Comparison of ENCODE assay signal across 14 cellular contexts in genomic region chr1:167538657-167539056, GRCh38. TPM values are rescaled to one million over a fixed set of nuclear protein-coding genes. Genes with fewer than 3 reads are reported as not detected.
A peak's percentile ranks its signal among the peaks of the same experiment; 100 is the strongest.
DNase-seq lines count a peak whose midpoint lies in the region; ATAC-seq, FAIRE-seq and TF ChIP-seq lines count a peak whose summit lies in the region.
"Had no signal": no experiment of that assay in that cellular context is flagged by ENCODE, and none has a peak within 500 bp of the region (broad histone marks: within the 10 kb centered on the region; RNA-seq: fewer than 3 reads in every experiment).

No MANE protein-coding gene starts in this region.

- no peak overlapping the region for H2BK120ac ChIP-seq in H1 (replicated peaks; ENCODE audit: low read depth, low read length)

- H4K20me1 ChIP-seq in H1 (replicated peaks in 1 of 2; ENCODE audit: control insufficient read depth in 1 of 2, insufficient read depth in 2 of 2, low read length in 2 of 2): no peaks in the 10 kb centered on the region

- no peak overlapping the region for H3K23ac ChIP-seq in H1 (ENCODE audit: insufficient read length)

- H2BK15ac ChIP-seq in H1 (ENCODE audit: low read length): no peak overlapping the region

- no peak overlapping the region for H4K91ac ChIP-seq in H1 (replicated peaks; ENCODE audit: insufficient read length, low read length)

- no peaks in the 10 kb centered on the region for H3K79me2 ChIP-seq in H1 (ENCODE audit: control insufficient read depth in 1 of 2, insufficient read depth in 2 of 2, low read length in 2 of 2)

- H3K4me1 Mint-ChIP-seq in activated CD4-positive, alpha-beta memory T cell treated with anti-CD3 and anti-CD28 coated beads, Interleukin-2, amount 10 ng/mL, durations not matched to agents 7 days and 5 days: peaks cover 47% of the 10 kb centered on the region
- peaks cover 37% of the 10 kb centered on the region for H3K4me1 Mint-ChIP-seq in activated CD4-positive, alpha-beta memory T cell treated with anti-CD3 and anti-CD28 coated beads for 36 hours (ENCODE audit: low read depth)
- no peaks in the 10 kb centered on the region for H3K4me1 Mint-ChIP-seq in osteocyte (ENCODE audit: unreplicated experiment)

- H4K8ac ChIP-seq in H1 (ENCODE audit: extremely low read depth, insufficient read depth, low read length): no peak overlapping the region

- no peak overlapping the region for H2AFZ ChIP-seq in H1 (ENCODE audit: low read length)

- no peaks in the 10 kb centered on the region for H3K79me1 ChIP-seq in H1 (ENCODE audit: low read depth, low read length)

- POLR2A ChIA-PET in activated CD4-positive, alpha-beta memory T cell treated with anti-CD3 and anti-CD28 coated beads, Interleukin-2, amount 10 ng/mL, durations not matched to agents 7 days and 5 days (lab: Charles Lee): interaction anchor here (1.1 kb wide), 1 partner anchor 318 kb away, joined by 3 read pairs; the partner anchor contains the start of gene POU2F1
- POLR2A ChIA-PET in activated CD4-positive, alpha-beta memory T cell treated with anti-CD3 and anti-CD28 coated beads for 36 hours (lab: Charles Lee): no interaction called here
- POLR2A ChIA-PET in H1 (lab: Charles Lee; ENCODE audit: partially characterized antibody): interaction anchor here (0.8 to 0.9 kb wide), 2 partner anchors 15 to 95 kb away, joined by 3 read pairs; partner anchors contain the start of gene CREG1

- TF ChIP-seq EP300 in H1 (IDR thresholded peaks at IDR 0.05; ENCODE audit: borderline replicate concordance in 1 of 2, low read depth in 2 of 2, low read length in 2 of 2): no peak

- WGBS in H1 (ENCODE audit: extremely low coverage in 1 of 2, insufficient coverage in 1 of 2, insufficient read length in 1 of 2, insufficient replicate concordance in 2 of 2, low coverage in 1 of 2, low lambda C conversion rate in 2 of 2, missing lambda C conversion rate in 1 of 2), 2 experiments: 52% methylated on average over 5 of the region's 5 CpGs; no CpG with 5 or more reads in 1 of the 2 experiments

- CTCF ChIA-PET in activated CD4-positive, alpha-beta memory T cell treated with anti-CD3 and anti-CD28 coated beads, Interleukin-2, amount 10 ng/mL, durations not matched to agents 7 days and 5 days (lab: Charles Lee): interaction anchor here (0.8 to 1.9 kb wide), 3 partner anchors 21 to 318 kb away, joined by 3 to 6 read pairs (median 5); partner anchors contain the start of genes CD247 and POU2F1
- CTCF ChIA-PET in activated CD4-positive, alpha-beta memory T cell treated with anti-CD3 and anti-CD28 coated beads for 36 hours (lab: Charles Lee): interaction anchor here (0.6 to 4.6 kb wide), 6 partner anchors 10 to 472 kb away, joined by 4 to 59 read pairs (median 16); partner anchors contain the start of genes CD247 and CREG1
- CTCF ChIA-PET in H1 (lab: Charles Lee; ENCODE audit: partially characterized antibody): interaction anchor here (0.7 to 5.2 kb wide), 16 partner anchors 11 to 527 kb away, joined by 3 to 53 read pairs (median 4); no protein-coding TSS in a partner anchor

- H3K9me3 Mint-ChIP-seq in activated CD4-positive, alpha-beta memory T cell treated with anti-CD3 and anti-CD28 coated beads, Interleukin-2, amount 10 ng/mL, durations not matched to agents 7 days and 5 days: no peaks in the 10 kb centered on the region
- no peaks in the 10 kb centered on the region for H3K9me3 Mint-ChIP-seq in activated CD4-positive, alpha-beta memory T cell treated with anti-CD3 and anti-CD28 coated beads for 36 hours
- H3K9me3 Mint-ChIP-seq in osteocyte (ENCODE audit: unreplicated experiment): no peaks in the 10 kb centered on the region

- H3K27me3 ChIP-seq in H1 (replicated peaks in 1 of 4; ENCODE audit: control insufficient read depth in 3 of 4, extremely low read depth in 1 of 4, insufficient read depth in 3 of 4, low read length in 3 of 4) (no peaks in the 10 kb centered on the region), MG63 (no peaks in the 10 kb centered on the region)
- H3K27me3 ChIP-seq: uterus had no signal

- peaks cover 3 to 4% (median 4%) of the 10 kb centered on the region in 4 experiments; a peak in 4 of 7 replicates for H3K4me1 ChIP-seq in H1 (replicated peaks in 1 of 4; ENCODE audit: control insufficient read depth in 3 of 4, insufficient read depth in 4 of 4, low read length in 3 of 4)
- H3K4me1 ChIP-seq: uterus had no signal

- no peak overlapping the region for H3K27ac ChIP-seq in H1 (ENCODE audit: low read depth, low read length)
- H3K27ac ChIP-seq: RWPE1, uterus had no signal

- H2BK20ac ChIP-seq in H1 (ENCODE audit: low read length): no peak overlapping the region

- peaks cover 0 to 4% (median 0%) of the 10 kb centered on the region in 4 experiments; a peak in 1 of 8 replicates for H3K36me3 ChIP-seq in H1 (ENCODE audit: control insufficient read depth in 2 of 4, insufficient read depth in 4 of 4, low read length in 3 of 4)
- no peaks in the 10 kb centered on the region for H3K36me3 ChIP-seq in MG63
- H3K36me3 ChIP-seq: uterus had no signal

- H3K56ac ChIP-seq in H1 (replicated peaks; ENCODE audit: insufficient read length, low read depth, low read length): no peak overlapping the region

- TF ChIP-seq RAD21 in H1 (IDR thresholded peaks at IDR 0.05 in 1 of 2, conservative IDR thresholded peaks at IDR 0.05 in 1 of 2; ENCODE audit: low read depth in 2 of 2, low read length in 2 of 2): peak; percentile 42 to 57; a peak in 3 of 4 replicates

- H3K9me3 ChIP-seq in H1 (ENCODE audit: insufficient read depth in 2 of 2, low read depth in 1 of 2, low read length in 1 of 2) (no peaks in the 10 kb centered on the region), MG63 (no peaks in the 10 kb centered on the region)
- H3K9me3 ChIP-seq: uterus had no signal

- no peak overlapping the region for H3K14ac ChIP-seq in H1 (ENCODE audit: insufficient read length)

- H3K27ac Mint-ChIP-seq in activated CD4-positive, alpha-beta memory T cell treated with anti-CD3 and anti-CD28 coated beads, Interleukin-2, amount 10 ng/mL, durations not matched to agents 7 days and 5 days: no peak overlapping the region
- H3K27ac Mint-ChIP-seq in activated CD4-positive, alpha-beta memory T cell treated with anti-CD3 and anti-CD28 coated beads for 36 hours: no peak overlapping the region
- H3K27ac Mint-ChIP-seq in osteocyte (ENCODE audit: unreplicated experiment): no peak overlapping the region

- no peak overlapping the region for H4K5ac ChIP-seq in H1 (ENCODE audit: insufficient read length, low read depth, low read length)

- H3K4me3 ChIP-seq in H1 (ENCODE audit: extremely low read depth in 1 of 4, insufficient read depth in 2 of 4, low read depth in 3 of 4, low read length in 4 of 4): no peak overlapping the region
- H3K4me3 ChIP-seq in MG63: no peak overlapping the region
- H3K4me3 ChIP-seq: uterus had no signal

- no peak overlapping the region for H3K18ac ChIP-seq in H1 (ENCODE audit: extremely low read depth, low read length)

- peak; percentile 53 to 76 (median 65) for TF ChIP-seq CTCF in H1 (IDR thresholded peaks at IDR 0.05; ENCODE audit: control extremely low read depth in 1 of 3, insufficient read depth in 1 of 3, low read depth in 1 of 3, low read length in 3 of 3)
- peak; percentile 10 for TF ChIP-seq CTCF in osteocyte (IDR thresholded peaks at IDR 0.05)

- intact Hi-C loops in activated CD4-positive, alpha-beta memory T cell treated with anti-CD3 and anti-CD28 coated beads for 36 hours (cut with micrococcal nuclease): no loop called here
- intact Hi-C loops in Right ventricle myocardium inferior (cut with DNase I): no loop called here

- no peak overlapping the region for H2BK5ac ChIP-seq in H1 (ENCODE audit: low read depth, low read length)

- no peak overlapping the region for H3K4ac ChIP-seq in H1 (replicated peaks; ENCODE audit: insufficient read length, low read depth, low read length)

- no peak overlapping the region for H3K9ac ChIP-seq in H1 (replicated peaks in 1 of 4; ENCODE audit: extremely low read depth in 1 of 4, low read depth in 3 of 4, low read length in 3 of 4)

- peak; percentile 88 for FAIRE-seq in H1 (lab: Jason Lieb, UNC)

- no peak for TF ChIP-seq POLR2A in H1 (IDR thresholded peaks at IDR 0.05; ENCODE audit: control extremely low read depth in 1 of 2, low read depth in 2 of 2, low read length in 2 of 2)

- DNase-seq in activated CD4-positive, alpha-beta memory T cell treated with anti-CD3 and anti-CD28 coated beads, Interleukin-2, amount 10 ng/mL, durations not matched to agents 7 days and 5 days: no peak
- no peak for DNase-seq in activated CD4-positive, alpha-beta memory T cell treated with anti-CD3 and anti-CD28 coated beads for 36 hours
- DNase-seq in M059J (ENCODE audit: low read depth): peak; percentile 47
- DNase-seq in H1 (ENCODE audit: low read depth in 1 of 2, low spot score in 2 of 2): peak in 1 of 2 experiments; percentile 31
- no peak for DNase-seq in osteocyte (ENCODE audit: extremely low spot score, unreplicated experiment)
- no peak for DNase-seq in MG63
- no peak for DNase-seq in Right ventricle myocardium inferior (ENCODE audit: missing footprints)
- DNase-seq in NCI-H187 treated with DMSO at 0.1 percent for 48 hours (lab: John Stamatoyannopoulos, UW): no peak
- DNase-seq: DMS79; stimulated activated CD4-positive, alpha-beta T cell treated with anti-CD3 and anti-CD28 coated beads, Interleukin-15, amount 100 ng/mL, for 24 hours; stimulated activated CD8-positive, alpha-beta memory T cell treated with anti-CD3 and anti-CD28 coated beads, Interleukin-4, amount 100 ng/mL, for 48 hours; uterus had no signal

- no peak overlapping the region for H2BK12ac ChIP-seq in H1 (ENCODE audit: low read depth, low read length)

- no peak overlapping the region for H2AK5ac ChIP-seq in H1 (ENCODE audit: low read depth, low read length)

- no peaks in the 10 kb centered on the region for H3K27me3 Mint-ChIP-seq in activated CD4-positive, alpha-beta memory T cell treated with anti-CD3 and anti-CD28 coated beads, Interleukin-2, amount 10 ng/mL, durations not matched to agents 7 days and 5 days
- H3K27me3 Mint-ChIP-seq in activated CD4-positive, alpha-beta memory T cell treated with anti-CD3 and anti-CD28 coated beads for 36 hours: no peaks in the 10 kb centered on the region
- peaks cover 27% of the 10 kb centered on the region for H3K27me3 Mint-ChIP-seq in osteocyte (ENCODE audit: unreplicated experiment)

- ATAC-seq in Right ventricle myocardium inferior: no peak

- no peak overlapping the region for H3K4me2 ChIP-seq in H1 (ENCODE audit: insufficient read depth in 1 of 2, low read depth in 2 of 2, low read length in 2 of 2)

- no peaks in the 10 kb centered on the region for H3K23me2 ChIP-seq in H1 (ENCODE audit: low read depth, low read length)

- H3K4me3 Mint-ChIP-seq in activated CD4-positive, alpha-beta memory T cell treated with anti-CD3 and anti-CD28 coated beads, Interleukin-2, amount 10 ng/mL, durations not matched to agents 7 days and 5 days: peak overlapping the region; percentile 11
- no peak overlapping the region for H3K4me3 Mint-ChIP-seq in activated CD4-positive, alpha-beta memory T cell treated with anti-CD3 and anti-CD28 coated beads for 36 hours
- H3K4me3 Mint-ChIP-seq in osteocyte (ENCODE audit: unreplicated experiment): no peak overlapping the region

- H3K36me3 Mint-ChIP-seq in activated CD4-positive, alpha-beta memory T cell treated with anti-CD3 and anti-CD28 coated beads, Interleukin-2, amount 10 ng/mL, durations not matched to agents 7 days and 5 days (ENCODE audit: low read depth): peaks cover 5% of the 10 kb centered on the region
- H3K36me3 Mint-ChIP-seq in activated CD4-positive, alpha-beta memory T cell treated with anti-CD3 and anti-CD28 coated beads for 36 hours: peaks cover 3% of the 10 kb centered on the region
- no peaks in the 10 kb centered on the region for H3K36me3 Mint-ChIP-seq in osteocyte (ENCODE audit: unreplicated experiment)

RNA-seq across cellular contexts. Expression of gene CREG1, which starts 14.9 kb away (rescaled TPM):
- 10 to 100 TPM; 19.5 TPM for total RNA-seq in activated CD4-positive, alpha-beta memory T cell treated with anti-CD3 and anti-CD28 coated beads, Interleukin-2, amount 10 ng/mL, durations not matched to agents 7 days and 5 days
- 10 to 100 TPM; 13.5 to 14.6 TPM for total RNA-seq in activated CD4-positive, alpha-beta memory T cell treated with anti-CD3 and anti-CD28 coated beads for 36 hours
- 74.8 and 81.5 TPM in 2 replicates for total RNA-seq in M059J (2014; rRNA removed; shearing (Covaris generic))
- 28.7 and 30.1 TPM in 2 replicates for total RNA-seq in H1 (2021; fragmentation: NEBNext Ultra II Directional; extraction: Animal tissue kit (Norgen Biotek cat#: 25700))
- 23.7 and 29.8 TPM in 2 replicates for polyA plus RNA-seq in H1 (2011; rRNA removed)
- 31.1 TPM for polyA plus RNA-seq in H1 (2011; cell fraction: cytosol; rRNA removed)
- polyA plus RNA-seq in H1 (2011; cell fraction: nucleus; rRNA removed): 16.1 TPM
- 17.0 to 21.8 TPM (median 17.6 TPM) in 4 replicates for polyA plus RNA-seq in H1 (2012, experiment 1 of 2)
- polyA plus RNA-seq in H1 (2012, experiment 2 of 2): 5.8 TPM
- polyA plus RNA-seq in H1 (2013, experiment 1 of 2): 38.3 TPM
- 45.5 TPM for polyA plus RNA-seq in H1 (2013, experiment 2 of 2)
- polyA minus RNA-seq in H1 (2011; rRNA and poly(A)+ RNA removed): 13.0 and 21.0 TPM in 2 replicates
- 20.5 TPM for polyA minus RNA-seq in H1 (2011; cell fraction: cytosol; rRNA and poly(A)+ RNA removed)
- 18.3 TPM for polyA minus RNA-seq in H1 (2011; cell fraction: nucleus; rRNA and poly(A)+ RNA removed)
- 19.2 and 19.4 TPM in 2 replicates for total RNA-seq in osteocyte
- 60.7 and 65.3 TPM in 2 replicates for total RNA-seq in MG63 (2014; rRNA removed; shearing (Covaris generic); ENCODE audit: low replicate concordance)
- 78.5 TPM for total RNA-seq in Right ventricle myocardium inferior

RNA-seq across cellular contexts. Expression of gene CD247, which starts 20.3 kb away (rescaled TPM):
- total RNA-seq in activated CD4-positive, alpha-beta memory T cell treated with anti-CD3 and anti-CD28 coated beads, Interleukin-2, amount 10 ng/mL, durations not matched to agents 7 days and 5 days: 100 to 1,000 TPM; 239 to 242 TPM
- total RNA-seq in activated CD4-positive, alpha-beta memory T cell treated with anti-CD3 and anti-CD28 coated beads for 36 hours: 100 to 1,000 TPM; 105 to 114 TPM
- not detected in 2 replicates for total RNA-seq in M059J (2014; rRNA removed; shearing (Covaris generic))
- 1.7 and 2.2 TPM in 2 replicates for total RNA-seq in H1 (2021; fragmentation: NEBNext Ultra II Directional; extraction: Animal tissue kit (Norgen Biotek cat#: 25700))
- 1.9 and 2.0 TPM in 2 replicates for polyA plus RNA-seq in H1 (2011; rRNA removed)
- polyA plus RNA-seq in H1 (2011; cell fraction: cytosol; rRNA removed): 2.1 TPM
- polyA plus RNA-seq in H1 (2011; cell fraction: nucleus; rRNA removed): 2.1 TPM
- 1.8 to 3.6 TPM (median 2.1 TPM) in 4 replicates for polyA plus RNA-seq in H1 (2012, experiment 1 of 2)
- 1.2 TPM for polyA plus RNA-seq in H1 (2012, experiment 2 of 2)
- polyA plus RNA-seq in H1 (2013, experiment 1 of 2): 1.2 TPM
- polyA plus RNA-seq in H1 (2013, experiment 2 of 2): 1.4 TPM
- 0.71 and 0.95 TPM in 2 replicates for polyA minus RNA-seq in H1 (2011; rRNA and poly(A)+ RNA removed)
- polyA minus RNA-seq in H1 (2011; cell fraction: cytosol; rRNA and poly(A)+ RNA removed): 1.5 TPM
- polyA minus RNA-seq in H1 (2011; cell fraction: nucleus; rRNA and poly(A)+ RNA removed): 0.40 TPM
- total RNA-seq in osteocyte (not detected in 2 replicates), Right ventricle myocardium inferior (0.92 TPM)
- total RNA-seq in MG63 (2014; rRNA removed; shearing (Covaris generic); ENCODE audit: low replicate concordance): 2.5 TPM in 1 of 2 replicates, not detected in the other
- total RNA-seq: lung microvascular endothelial cell had no signal

Comparison
In these comparisons a context has a peak if more than half of its experiments do, and no peak if none do; other contexts are left out.
1. RNA of gene CD247, which starts 20.3 kb away (total RNA-seq): 239 to 242 TPM in activated CD4-positive, alpha-beta memory T cell treated with anti-CD3 and anti-CD28 coated beads, Interleukin-2, amount 10 ng/mL, durations not matched to agents 7 days and 5 days and 105 to 114 TPM in activated CD4-positive, alpha-beta memory T cell treated with anti-CD3 and anti-CD28 coated beads for 36 hours; 1.7 to 2.2 TPM in H1, 0.92 TPM in Right ventricle myocardium inferior (single experiment), not detected in M059J, not detected in osteocyte and 2.5 TPM in MG63; every median in the first group is over 10 times any median in the second.